ENCODE assay signal across 8 cellular contexts in genomic region chr1:203026666-203027663, GRCh38. TPM values are rescaled to one million over a fixed set of nuclear protein-coding genes. Genes with fewer than 3 reads are reported as not detected.
A peak's percentile ranks its signal among the peaks of the same experiment; 100 is the strongest.
DNase-seq lines count a peak whose midpoint lies in the region; ATAC-seq and TF ChIP-seq lines count a peak whose summit lies in the region.

No MANE protein-coding gene starts in this region.

- ATAC-seq in HG02759 (IDR thresholded peaks at IDR 0.05; ENCODE audit: unreplicated experiment): peak; percentile 24
- peak; percentile 49 to 52 for ATAC-seq in activated T-cell treated with anti-CD3 and anti-CD28 coated beads, Interleukin-2, amount 50 U/mL, for 72 hours (replicated peaks in 1 of 2)

- H3K27me3 Mint-ChIP-seq in activated T-cell treated with anti-CD3 and anti-CD28 coated beads, Interleukin-2, amount 50 U/mL, for 72 hours (ENCODE audit: low read depth): peaks cover 20% of the 10 kb centered on the region

- H3K79me2 ChIP-seq in hepatocyte: no peaks in the 10 kb centered on the region
- H3K79me2 ChIP-seq in smooth muscle cell (ENCODE audit: low read depth): peaks cover 8% of the 10 kb centered on the region

- peaks cover 22% of the 10 kb centered on the region for H3K4me1 Mint-ChIP-seq in activated T-cell treated with anti-CD3 and anti-CD28 coated beads, Interleukin-2, amount 50 U/mL, for 72 hours (ENCODE audit: low read depth)

- DNase-seq in GM12864 (ENCODE audit: low read depth) (no peak), hepatocyte (ENCODE audit: low spot score) (no peak), smooth muscle cell (lab: John Stamatoyannopoulos, UW; ENCODE audit: unreplicated experiment) (no peak), NCI-H128 (lab: John Stamatoyannopoulos, UW; ENCODE audit: unreplicated experiment) (no peak), dermis blood vessel endothelial cell (no peak), RKO (ENCODE audit: low spot score) (no peak)
- DNase-seq in activated T-cell treated with anti-CD3 and anti-CD28 coated beads, Interleukin-2, amount 50 U/mL, for 72 hours: peak in 1 of 2 donors; percentile 15

- H3K9me3 ChIP-seq in hepatocyte (ENCODE audit: low read depth) (no peaks in the 10 kb centered on the region), smooth muscle cell (replicated peaks; ENCODE audit: low read depth) (no peaks in the 10 kb centered on the region)

- H2AFZ ChIP-seq in hepatocyte: peak overlapping the region; percentile 80
- H2AFZ ChIP-seq in smooth muscle cell (ENCODE audit: low read depth): peak overlapping the region; percentile 74

- H3K27me3 ChIP-seq in hepatocyte (peaks cover 15% of the 10 kb centered on the region), smooth muscle cell (ENCODE audit: low read depth) (no peaks in the 10 kb centered on the region)

- H3K27ac Mint-ChIP-seq in activated T-cell treated with anti-CD3 and anti-CD28 coated beads, Interleukin-2, amount 50 U/mL, for 72 hours: no peak overlapping the region

- peak overlapping the region; percentile 52 for H3K9ac ChIP-seq in smooth muscle cell (ENCODE audit: low read depth)

- TF ChIP-seq CTCF in GM12864 (IDR thresholded peaks at IDR 0.05; ENCODE audit: low read depth, low read length, missing control alignments): no peak
- no peak for TF ChIP-seq CTCF in hepatocyte (IDR thresholded peaks at IDR 0.05; ENCODE audit: poor library complexity)
- TF ChIP-seq CTCF in smooth muscle cell (IDR thresholded peaks at IDR 0.05; ENCODE audit: borderline replicate concordance, insufficient read depth, poor library complexity, severe bottlenecking): no peak

- peak overlapping the region; percentile 71 for H3K4me3 ChIP-seq in GM12864 (ENCODE audit: low read depth, low read length)
- peak overlapping the region; percentile 55 for H3K4me3 ChIP-seq in hepatocyte
- H3K4me3 ChIP-seq in smooth muscle cell: peak overlapping the region; percentile 78

- H3K4me2 ChIP-seq in hepatocyte (peak overlapping the region; percentile 98), smooth muscle cell (peak overlapping the region; percentile 99)

- peak overlapping the region; percentile 67 to 75 for H3K4me3 Mint-ChIP-seq in activated T-cell treated with anti-CD3 and anti-CD28 coated beads, Interleukin-2, amount 50 U/mL, for 72 hours

- WGBS in hepatocyte (ENCODE audit: low lambda C conversion rate, missing lambda C conversion rate): 7% methylated on average over 39 of the region's 46 CpGs
- WGBS in smooth muscle cell (ENCODE audit: low lambda C conversion rate): 9% methylated on average over 41 of the region's 46 CpGs

- H3K9me2 ChIP-seq in hepatocyte (replicated peaks; ENCODE audit: insufficient read depth): no peaks in the 10 kb centered on the region

- H3K36me3 ChIP-seq in hepatocyte (replicated peaks; ENCODE audit: insufficient read depth, low read depth): no peaks in the 10 kb centered on the region
- peaks cover 2% of the 10 kb centered on the region for H3K36me3 ChIP-seq in smooth muscle cell (ENCODE audit: low read depth)

- peaks cover 10% of the 10 kb centered on the region for H3K4me1 ChIP-seq in hepatocyte (ENCODE audit: insufficient read depth)
- peaks cover 12% of the 10 kb centered on the region for H3K4me1 ChIP-seq in smooth muscle cell (ENCODE audit: low read depth)

- H3K9me3 Mint-ChIP-seq in activated T-cell treated with anti-CD3 and anti-CD28 coated beads, Interleukin-2, amount 50 U/mL, for 72 hours: peaks cover 4% of the 10 kb centered on the region in 2 donors

- H3K27ac ChIP-seq in hepatocyte (no peak overlapping the region), smooth muscle cell (ENCODE audit: low read depth) (no peak overlapping the region)

- H3F3A ChIP-seq in smooth muscle cell (ENCODE audit: low read depth): peaks cover 18% of the 10 kb centered on the region

- peaks cover 4 to 11% of the 10 kb centered on the region in 2 donors for H3K36me3 Mint-ChIP-seq in activated T-cell treated with anti-CD3 and anti-CD28 coated beads, Interleukin-2, amount 50 U/mL, for 72 hours (ENCODE audit: insufficient read depth in 2 of 2)

- H4K20me1 ChIP-seq in hepatocyte (ENCODE audit: insufficient read depth, poor library complexity, severe bottlenecking): no peaks in the 10 kb centered on the region
- peaks cover 47% of the 10 kb centered on the region for H4K20me1 ChIP-seq in smooth muscle cell (ENCODE audit: low read depth)

RNA-seq across cellular contexts. Expression of gene PPFIA4, which starts 0.7 kb away (rescaled TPM):
- 10 to 100 TPM in 1 of 2 donors, 1 to 10 TPM in 1; 5.4 to 18.8 TPM for total RNA-seq in activated T-cell treated with anti-CD3 and anti-CD28 coated beads, Interleukin-2, amount 50 U/mL, for 72 hours
- total RNA-seq in hepatocyte (1.1 and 1.4 TPM in 2 replicates), smooth muscle cell (10.4 and 10.8 TPM in 2 replicates), dermis blood vessel endothelial cell (0.14 and 0.17 TPM in 2 replicates)
- polyA plus RNA-seq in hepatocyte (1.7 and 5.2 TPM in 2 replicates), smooth muscle cell (6.5 and 9.0 TPM in 2 replicates)

RNA-seq across cellular contexts. Expression of gene TMEM183A, which starts 19.8 kb away (rescaled TPM):
- total RNA-seq in activated T-cell treated with anti-CD3 and anti-CD28 coated beads, Interleukin-2, amount 50 U/mL, for 72 hours: 10 to 100 TPM; 63.8 to 80.7 TPM
- 78.8 and 105 TPM in 2 replicates for total RNA-seq in hepatocyte
- polyA plus RNA-seq in hepatocyte: 61.0 and 65.2 TPM in 2 replicates
- total RNA-seq in smooth muscle cell: 55.0 and 68.6 TPM in 2 replicates
- 54.9 and 60.4 TPM in 2 replicates for polyA plus RNA-seq in smooth muscle cell
- 95.8 and 124 TPM in 2 replicates for total RNA-seq in dermis blood vessel endothelial cell

RNA-seq across cellular contexts. Expression of gene MYOG, which starts 58.8 kb away (rescaled TPM):
- not detected for total RNA-seq in activated T-cell treated with anti-CD3 and anti-CD28 coated beads, Interleukin-2, amount 50 U/mL, for 72 hours
- not detected in 2 replicates for total RNA-seq in hepatocyte
- not detected in 2 replicates for polyA plus RNA-seq in hepatocyte
- not detected in 2 replicates for total RNA-seq in smooth muscle cell
- polyA plus RNA-seq in smooth muscle cell: 0.41 TPM in 1 of 2 replicates, not detected in the other
- not detected in 2 replicates for total RNA-seq in dermis blood vessel endothelial cell

RNA-seq across cellular contexts. Expression of gene CYB5R1, which starts 59.9 kb away (rescaled TPM):
- total RNA-seq in activated T-cell treated with anti-CD3 and anti-CD28 coated beads, Interleukin-2, amount 50 U/mL, for 72 hours: 10 to 100 TPM; 24.9 to 30.1 TPM
- 64.9 and 71.6 TPM in 2 replicates for total RNA-seq in hepatocyte
- polyA plus RNA-seq in hepatocyte: 93.8 and 97.6 TPM in 2 replicates
- total RNA-seq in smooth muscle cell: 35.1 and 37.5 TPM in 2 replicates
- 34.7 and 59.8 TPM in 2 replicates for polyA plus RNA-seq in smooth muscle cell
- 36.1 and 40.0 TPM in 2 replicates for total RNA-seq in dermis blood vessel endothelial cell
